In the genomic region with DNA sequence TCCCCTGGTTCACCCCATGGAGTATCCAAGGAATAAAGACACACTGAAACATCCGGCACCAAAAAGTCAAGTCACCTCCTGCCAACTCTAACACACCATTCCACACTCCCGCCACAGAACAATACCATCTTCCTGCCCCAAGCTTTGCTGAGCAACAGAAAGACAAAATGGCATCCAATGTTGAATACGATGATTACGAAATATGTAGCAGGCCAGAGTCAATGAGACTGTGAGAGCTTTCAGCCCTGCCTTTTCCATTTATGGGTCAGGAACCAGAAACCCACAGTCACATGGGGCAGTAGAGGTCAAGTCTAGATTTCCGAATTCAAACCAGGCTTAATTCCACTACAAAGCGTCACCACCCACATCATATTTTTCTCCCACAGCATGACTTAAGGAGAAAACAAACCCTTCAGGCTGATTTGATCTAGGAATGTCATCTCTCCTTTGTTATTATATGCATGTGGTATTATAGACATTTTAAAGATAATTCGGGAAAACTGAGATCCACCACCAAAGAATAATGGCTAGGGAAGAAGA, we compare ENCODE assay signal across 16 cellular contexts.
"Had no signal": no experiment of that assay in that cellular context is flagged by ENCODE, and none has a peak within 500 bp of the region (broad histone marks: within the 10 kb centered on the region; RNA-seq: fewer than 3 reads in every experiment).

No MANE protein-coding gene starts in this region.

- H3K27ac ChIP-seq: colonic mucosa, gastrocnemius medialis, left ventricle myocardium inferior, lower lobe of right lung, sigmoid colon, skin epidermis, uterus had no signal

- ATAC-seq: gastrocnemius medialis, left cardiac atrium, lower lobe of right lung had no signal

- H3K36me3 ChIP-seq: colonic mucosa, gastrocnemius medialis, left ventricle myocardium inferior, lower lobe of right lung, sigmoid colon, uterus had no signal

- H3K9me3 ChIP-seq: colonic mucosa, gastrocnemius medialis, left ventricle myocardium inferior, lower lobe of right lung, sigmoid colon, uterus had no signal

- H3K4me3 ChIP-seq: colonic mucosa, gastrocnemius medialis, left ventricle myocardium inferior, lower lobe of right lung, sigmoid colon, skin epidermis, uterus had no signal

- DNase-seq: dermis blood vessel endothelial cell; gastrocnemius medialis; glutamatergic neuron; immature natural killer cell; kidney; left cardiac atrium; left ventricle myocardium inferior; lower lobe of right lung; mesenchymal stem cell; naive B cell; sigmoid colon; stimulated activated CD4-positive, alpha-beta T cell treated with anti-CD3 and anti-CD28 coated beads, Interleukin-12 subunit alpha, Interleukin-12 subunit beta, amount 100 ng/mL, for 4 hours; stimulated activated naive CD4-positive, alpha-beta T cell; uterus had no signal

- H3K4me1 ChIP-seq: colonic mucosa, sigmoid colon, uterus had no signal

- H3K27me3 ChIP-seq: colonic mucosa, gastrocnemius medialis, uterus had no signal
